1 cellular context compared by ENCODE assay signal in the genomic region with DNA sequence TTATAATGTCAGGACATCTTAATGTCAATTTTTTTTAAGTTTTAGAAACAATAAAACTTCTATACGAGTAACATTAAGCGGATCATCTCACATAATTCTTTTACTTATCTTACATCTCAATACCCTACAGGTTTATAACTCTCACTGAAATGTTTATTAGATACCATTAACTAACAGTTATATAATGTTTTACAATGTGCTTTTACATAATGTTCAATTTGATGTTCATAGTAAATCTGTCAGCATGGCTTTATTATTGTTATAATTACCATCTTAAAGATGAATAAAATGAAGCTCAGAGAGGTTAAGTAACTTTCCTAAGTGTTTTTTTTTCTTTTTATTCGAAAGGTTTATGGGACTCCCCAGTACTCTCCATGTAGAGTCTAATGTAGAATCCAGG.
TF ChIP-seq lines count a peak whose summit lies in the region.

No MANE protein-coding gene starts in this region.

TF ChIP-seq in HEK293, 187 proteins besides CTCF, POLR2A, EP300 and RAD21 (continued from another document and continues in another):
- TF ChIP-seq, protein P1, sequence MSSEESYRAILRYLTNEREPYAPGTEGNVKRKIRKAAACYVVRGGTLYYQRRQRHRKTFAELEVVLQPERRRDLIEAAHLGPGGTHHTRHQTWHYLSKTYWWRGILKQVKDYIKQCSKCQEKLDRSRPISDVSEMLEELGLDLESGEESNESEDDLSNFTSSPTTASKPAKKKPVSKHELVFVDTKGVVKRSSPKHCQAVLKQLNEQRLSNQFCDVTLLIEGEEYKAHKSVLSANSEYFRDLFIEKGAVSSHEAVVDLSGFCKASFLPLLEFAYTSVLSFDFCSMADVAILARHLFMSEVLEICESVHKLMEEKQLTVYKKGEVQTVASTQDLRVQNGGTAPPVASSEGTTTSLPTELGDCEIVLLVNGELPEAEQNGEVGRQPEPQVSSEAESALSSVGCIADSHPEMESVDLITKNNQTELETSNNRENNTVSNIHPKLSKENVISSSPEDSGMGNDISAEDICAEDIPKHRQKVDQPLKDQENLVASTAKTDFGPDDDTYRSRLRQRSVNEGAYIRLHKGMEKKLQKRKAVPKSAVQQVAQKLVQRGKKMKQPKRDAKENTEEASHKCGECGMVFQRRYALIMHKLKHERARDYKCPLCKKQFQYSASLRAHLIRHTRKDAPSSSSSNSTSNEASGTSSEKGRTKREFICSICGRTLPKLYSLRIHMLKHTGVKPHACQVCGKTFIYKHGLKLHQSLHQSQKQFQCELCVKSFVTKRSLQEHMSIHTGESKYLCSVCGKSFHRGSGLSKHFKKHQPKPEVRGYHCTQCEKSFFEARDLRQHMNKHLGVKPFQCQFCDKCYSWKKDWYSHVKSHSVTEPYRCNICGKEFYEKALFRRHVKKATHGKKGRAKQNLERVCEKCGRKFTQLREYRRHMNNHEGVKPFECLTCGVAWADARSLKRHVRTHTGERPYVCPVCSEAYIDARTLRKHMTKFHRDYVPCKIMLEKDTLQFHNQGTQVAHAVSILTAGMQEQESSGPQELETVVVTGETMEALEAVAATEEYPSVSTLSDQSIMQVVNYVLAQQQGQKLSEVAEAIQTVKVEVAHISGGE (tag by site-specific recombination; conservative IDR thresholded peaks at IDR 0.05; ENCODE audit: low read depth) = no peak
- TF ChIP-seq ZNF157 (tag by site-specific recombination; IDR thresholded peaks at IDR 0.05) (no peak), HOXA7 (CRISPR knock-in tag; IDR thresholded peaks at IDR 0.05; ENCODE audit: borderline replicate concordance) (no peak), SCRT2 (tag by site-specific recombination; IDR thresholded peaks at IDR 0.05) (no peak), ZNF830 (tag by site-specific recombination; IDR thresholded peaks at IDR 0.05; ENCODE audit: low read depth) (no peak), ZNF394 (tag by site-specific recombination; IDR thresholded peaks at IDR 0.05; ENCODE audit: borderline replicate concordance) (no peak), ZNF155 (tag by site-specific recombination; IDR thresholded peaks at IDR 0.05) (no peak), RBAK (tag by site-specific recombination; IDR thresholded peaks at IDR 0.05) (no peak), ZNF621 (tag by site-specific recombination; IDR thresholded peaks at IDR 0.05) (no peak), ZNF707 (tag by site-specific recombination; IDR thresholded peaks at IDR 0.05) (no peak), ZBTB7A (tag by site-specific recombination; IDR thresholded peaks at IDR 0.05; ENCODE audit: low read depth) (no peak), ZNF175 (tag by site-specific recombination; IDR thresholded peaks at IDR 0.05) (no peak), HOXD13 (CRISPR knock-in tag; IDR thresholded peaks at IDR 0.05; ENCODE audit: borderline replicate concordance) (no peak), ZNF76 (tag by site-specific recombination; IDR thresholded peaks at IDR 0.05; ENCODE audit: borderline replicate concordance, low read depth) (no peak), ZNF223 (tag by site-specific recombination; IDR thresholded peaks at IDR 0.05) (no peak), ZNF560 (tag by site-specific recombination; IDR thresholded peaks at IDR 0.05; ENCODE audit: borderline replicate concordance) (no peak), ZNF239 (tag by site-specific recombination; IDR thresholded peaks at IDR 0.05) (no peak), ZNF837 (tag by site-specific recombination; IDR thresholded peaks at IDR 0.05) (no peak), ZNF654 (tag by site-specific recombination; IDR thresholded peaks at IDR 0.05; ENCODE audit: low read depth) (no peak), ZNF146 (tag by site-specific recombination; IDR thresholded peaks at IDR 0.05) (no peak)
- TF ChIP-seq, protein P2, sequence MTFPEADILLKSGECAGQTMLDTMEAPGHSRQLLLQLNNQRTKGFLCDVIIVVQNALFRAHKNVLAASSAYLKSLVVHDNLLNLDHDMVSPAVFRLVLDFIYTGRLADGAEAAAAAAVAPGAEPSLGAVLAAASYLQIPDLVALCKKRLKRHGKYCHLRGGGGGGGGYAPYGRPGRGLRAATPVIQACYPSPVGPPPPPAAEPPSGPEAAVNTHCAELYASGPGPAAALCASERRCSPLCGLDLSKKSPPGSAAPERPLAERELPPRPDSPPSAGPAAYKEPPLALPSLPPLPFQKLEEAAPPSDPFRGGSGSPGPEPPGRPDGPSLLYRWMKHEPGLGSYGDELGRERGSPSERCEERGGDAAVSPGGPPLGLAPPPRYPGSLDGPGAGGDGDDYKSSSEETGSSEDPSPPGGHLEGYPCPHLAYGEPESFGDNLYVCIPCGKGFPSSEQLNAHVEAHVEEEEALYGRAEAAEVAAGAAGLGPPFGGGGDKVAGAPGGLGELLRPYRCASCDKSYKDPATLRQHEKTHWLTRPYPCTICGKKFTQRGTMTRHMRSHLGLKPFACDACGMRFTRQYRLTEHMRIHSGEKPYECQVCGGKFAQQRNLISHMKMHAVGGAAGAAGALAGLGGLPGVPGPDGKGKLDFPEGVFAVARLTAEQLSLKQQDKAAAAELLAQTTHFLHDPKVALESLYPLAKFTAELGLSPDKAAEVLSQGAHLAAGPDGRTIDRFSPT (tag by site-specific recombination; IDR thresholded peaks at IDR 0.05) = 0 out of 2 replicates have a peak, but pooled peaks have one; percentile 46
- TF ChIP-seq, protein P3, sequence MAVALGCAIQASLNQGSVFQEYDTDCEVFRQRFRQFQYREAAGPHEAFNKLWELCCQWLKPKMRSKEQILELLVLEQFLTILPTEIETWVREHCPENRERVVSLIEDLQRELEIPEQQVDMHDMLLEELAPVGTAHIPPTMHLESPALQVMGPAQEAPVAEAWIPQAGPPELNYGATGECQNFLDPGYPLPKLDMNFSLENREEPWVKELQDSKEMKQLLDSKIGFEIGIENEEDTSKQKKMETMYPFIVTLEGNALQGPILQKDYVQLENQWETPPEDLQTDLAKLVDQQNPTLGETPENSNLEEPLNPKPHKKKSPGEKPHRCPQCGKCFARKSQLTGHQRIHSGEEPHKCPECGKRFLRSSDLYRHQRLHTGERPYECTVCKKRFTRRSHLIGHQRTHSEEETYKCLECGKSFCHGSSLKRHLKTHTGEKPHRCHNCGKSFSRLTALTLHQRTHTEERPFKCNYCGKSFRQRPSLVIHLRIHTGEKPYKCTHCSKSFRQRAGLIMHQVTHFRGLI (tag by site-specific recombination; IDR thresholded peaks at IDR 0.05) = no peak
- TF ChIP-seq, protein P4, sequence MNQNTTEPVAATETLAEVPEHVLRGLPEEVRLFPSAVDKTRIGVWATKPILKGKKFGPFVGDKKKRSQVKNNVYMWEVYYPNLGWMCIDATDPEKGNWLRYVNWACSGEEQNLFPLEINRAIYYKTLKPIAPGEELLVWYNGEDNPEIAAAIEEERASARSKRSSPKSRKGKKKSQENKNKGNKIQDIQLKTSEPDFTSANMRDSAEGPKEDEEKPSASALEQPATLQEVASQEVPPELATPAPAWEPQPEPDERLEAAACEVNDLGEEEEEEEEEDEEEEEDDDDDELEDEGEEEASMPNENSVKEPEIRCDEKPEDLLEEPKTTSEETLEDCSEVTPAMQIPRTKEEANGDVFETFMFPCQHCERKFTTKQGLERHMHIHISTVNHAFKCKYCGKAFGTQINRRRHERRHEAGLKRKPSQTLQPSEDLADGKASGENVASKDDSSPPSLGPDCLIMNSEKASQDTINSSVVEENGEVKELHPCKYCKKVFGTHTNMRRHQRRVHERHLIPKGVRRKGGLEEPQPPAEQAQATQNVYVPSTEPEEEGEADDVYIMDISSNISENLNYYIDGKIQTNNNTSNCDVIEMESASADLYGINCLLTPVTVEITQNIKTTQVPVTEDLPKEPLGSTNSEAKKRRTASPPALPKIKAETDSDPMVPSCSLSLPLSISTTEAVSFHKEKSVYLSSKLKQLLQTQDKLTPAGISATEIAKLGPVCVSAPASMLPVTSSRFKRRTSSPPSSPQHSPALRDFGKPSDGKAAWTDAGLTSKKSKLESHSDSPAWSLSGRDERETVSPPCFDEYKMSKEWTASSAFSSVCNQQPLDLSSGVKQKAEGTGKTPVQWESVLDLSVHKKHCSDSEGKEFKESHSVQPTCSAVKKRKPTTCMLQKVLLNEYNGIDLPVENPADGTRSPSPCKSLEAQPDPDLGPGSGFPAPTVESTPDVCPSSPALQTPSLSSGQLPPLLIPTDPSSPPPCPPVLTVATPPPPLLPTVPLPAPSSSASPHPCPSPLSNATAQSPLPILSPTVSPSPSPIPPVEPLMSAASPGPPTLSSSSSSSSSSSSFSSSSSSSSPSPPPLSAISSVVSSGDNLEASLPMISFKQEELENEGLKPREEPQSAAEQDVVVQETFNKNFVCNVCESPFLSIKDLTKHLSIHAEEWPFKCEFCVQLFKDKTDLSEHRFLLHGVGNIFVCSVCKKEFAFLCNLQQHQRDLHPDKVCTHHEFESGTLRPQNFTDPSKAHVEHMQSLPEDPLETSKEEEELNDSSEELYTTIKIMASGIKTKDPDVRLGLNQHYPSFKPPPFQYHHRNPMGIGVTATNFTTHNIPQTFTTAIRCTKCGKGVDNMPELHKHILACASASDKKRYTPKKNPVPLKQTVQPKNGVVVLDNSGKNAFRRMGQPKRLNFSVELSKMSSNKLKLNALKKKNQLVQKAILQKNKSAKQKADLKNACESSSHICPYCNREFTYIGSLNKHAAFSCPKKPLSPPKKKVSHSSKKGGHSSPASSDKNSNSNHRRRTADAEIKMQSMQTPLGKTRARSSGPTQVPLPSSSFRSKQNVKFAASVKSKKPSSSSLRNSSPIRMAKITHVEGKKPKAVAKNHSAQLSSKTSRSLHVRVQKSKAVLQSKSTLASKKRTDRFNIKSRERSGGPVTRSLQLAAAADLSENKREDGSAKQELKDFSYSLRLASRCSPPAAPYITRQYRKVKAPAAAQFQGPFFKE (tag by site-specific recombination; IDR thresholded peaks at IDR 0.05; ENCODE audit: borderline replicate concordance) = no peak
- TF ChIP-seq, protein P5, sequence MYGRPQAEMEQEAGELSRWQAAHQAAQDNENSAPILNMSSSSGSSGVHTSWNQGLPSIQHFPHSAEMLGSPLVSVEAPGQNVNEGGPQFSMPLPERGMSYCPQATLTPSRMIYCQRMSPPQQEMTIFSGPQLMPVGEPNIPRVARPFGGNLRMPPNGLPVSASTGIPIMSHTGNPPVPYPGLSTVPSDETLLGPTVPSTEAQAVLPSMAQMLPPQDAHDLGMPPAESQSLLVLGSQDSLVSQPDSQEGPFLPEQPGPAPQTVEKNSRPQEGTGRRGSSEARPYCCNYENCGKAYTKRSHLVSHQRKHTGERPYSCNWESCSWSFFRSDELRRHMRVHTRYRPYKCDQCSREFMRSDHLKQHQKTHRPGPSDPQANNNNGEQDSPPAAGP (tag by site-specific recombination; IDR thresholded peaks at IDR 0.05) = no peak
- TF ChIP-seq, protein P6, sequence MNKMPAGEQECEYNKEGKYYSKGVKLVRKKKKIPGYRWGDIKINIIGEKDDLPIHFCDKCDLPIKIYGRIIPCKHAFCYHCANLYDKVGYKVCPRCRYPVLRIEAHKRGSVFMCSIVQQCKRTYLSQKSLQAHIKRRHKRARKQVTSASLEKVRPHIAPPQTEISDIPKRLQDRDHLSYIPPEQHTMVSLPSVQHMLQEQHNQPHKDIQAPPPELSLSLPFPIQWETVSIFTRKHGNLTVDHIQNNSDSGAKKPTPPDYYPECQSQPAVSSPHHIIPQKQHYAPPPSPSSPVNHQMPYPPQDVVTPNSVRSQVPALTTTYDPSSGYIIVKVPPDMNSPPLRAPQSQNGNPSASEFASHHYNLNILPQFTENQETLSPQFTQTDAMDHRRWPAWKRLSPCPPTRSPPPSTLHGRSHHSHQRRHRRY (tag by site-specific recombination; IDR thresholded peaks at IDR 0.05) = no peak
- TF ChIP-seq, protein P7, sequence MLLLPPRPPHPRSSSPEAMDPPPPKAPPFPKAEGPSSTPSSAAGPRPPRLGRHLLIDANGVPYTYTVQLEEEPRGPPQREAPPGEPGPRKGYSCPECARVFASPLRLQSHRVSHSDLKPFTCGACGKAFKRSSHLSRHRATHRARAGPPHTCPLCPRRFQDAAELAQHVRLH (tag by site-specific recombination; IDR thresholded peaks at IDR 0.05) = peak; percentile 88
- TF ChIP-seq, protein P8, sequence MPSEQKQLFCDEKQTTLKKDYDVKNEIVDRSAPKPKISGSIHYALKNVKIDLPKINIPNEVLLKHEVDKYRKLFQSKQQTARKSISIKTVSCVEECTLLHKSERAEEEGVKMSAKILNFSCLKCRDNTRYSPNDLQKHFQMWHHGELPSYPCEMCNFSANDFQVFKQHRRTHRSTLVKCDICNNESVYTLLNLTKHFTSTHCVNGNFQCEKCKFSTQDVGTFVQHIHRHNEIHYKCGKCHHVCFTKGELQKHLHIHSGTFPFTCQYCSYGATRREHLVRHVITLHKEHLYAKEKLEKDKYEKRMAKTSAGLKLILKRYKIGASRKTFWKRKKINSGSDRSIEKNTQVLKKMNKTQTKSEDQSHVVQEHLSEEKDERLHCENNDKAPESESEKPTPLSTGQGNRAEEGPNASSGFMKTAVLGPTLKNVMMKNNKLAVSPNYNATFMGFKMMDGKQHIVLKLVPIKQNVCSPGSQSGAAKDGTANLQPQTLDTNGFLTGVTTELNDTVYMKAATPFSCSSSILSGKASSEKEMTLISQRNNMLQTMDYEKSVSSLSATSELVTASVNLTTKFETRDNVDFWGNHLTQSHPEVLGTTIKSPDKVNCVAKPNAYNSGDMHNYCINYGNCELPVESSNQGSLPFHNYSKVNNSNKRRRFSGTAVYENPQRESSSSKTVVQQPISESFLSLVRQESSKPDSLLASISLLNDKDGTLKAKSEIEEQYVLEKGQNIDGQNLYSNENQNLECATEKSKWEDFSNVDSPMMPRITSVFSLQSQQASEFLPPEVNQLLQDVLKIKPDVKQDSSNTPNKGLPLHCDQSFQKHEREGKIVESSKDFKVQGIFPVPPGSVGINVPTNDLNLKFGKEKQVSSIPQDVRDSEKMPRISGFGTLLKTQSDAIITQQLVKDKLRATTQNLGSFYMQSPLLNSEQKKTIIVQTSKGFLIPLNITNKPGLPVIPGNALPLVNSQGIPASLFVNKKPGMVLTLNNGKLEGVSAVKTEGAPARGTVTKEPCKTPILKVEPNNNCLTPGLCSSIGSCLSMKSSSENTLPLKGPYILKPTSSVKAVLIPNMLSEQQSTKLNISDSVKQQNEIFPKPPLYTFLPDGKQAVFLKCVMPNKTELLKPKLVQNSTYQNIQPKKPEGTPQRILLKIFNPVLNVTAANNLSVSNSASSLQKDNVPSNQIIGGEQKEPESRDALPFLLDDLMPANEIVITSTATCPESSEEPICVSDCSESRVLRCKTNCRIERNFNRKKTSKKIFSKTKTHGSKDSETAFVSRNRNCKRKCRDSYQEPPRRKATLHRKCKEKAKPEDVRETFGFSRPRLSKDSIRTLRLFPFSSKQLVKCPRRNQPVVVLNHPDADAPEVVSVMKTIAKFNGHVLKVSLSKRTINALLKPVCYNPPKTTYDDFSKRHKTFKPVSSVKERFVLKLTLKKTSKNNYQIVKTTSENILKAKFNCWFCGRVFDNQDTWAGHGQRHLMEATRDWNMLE (tag by site-specific recombination; conservative IDR thresholded peaks at IDR 0.05; ENCODE audit: low read depth) = no peak
- TF ChIP-seq, protein P9, sequence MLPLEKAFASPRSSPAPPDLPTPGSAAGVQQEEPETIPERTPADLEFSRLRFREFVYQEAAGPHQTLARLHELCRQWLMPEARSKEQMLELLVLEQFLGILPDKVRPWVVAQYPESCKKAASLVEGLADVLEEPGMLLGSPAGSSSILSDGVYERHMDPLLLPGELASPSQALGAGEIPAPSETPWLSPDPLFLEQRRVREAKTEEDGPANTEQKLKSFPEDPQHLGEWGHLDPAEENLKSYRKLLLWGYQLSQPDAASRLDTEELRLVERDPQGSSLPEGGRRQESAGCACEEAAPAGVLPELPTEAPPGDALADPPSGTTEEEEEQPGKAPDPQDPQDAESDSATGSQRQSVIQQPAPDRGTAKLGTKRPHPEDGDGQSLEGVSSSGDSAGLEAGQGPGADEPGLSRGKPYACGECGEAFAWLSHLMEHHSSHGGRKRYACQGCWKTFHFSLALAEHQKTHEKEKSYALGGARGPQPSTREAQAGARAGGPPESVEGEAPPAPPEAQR (tag by site-specific recombination; IDR thresholded peaks at IDR 0.05) = no peak
